Comparison of ENCODE assay signal across 20 cellular contexts in genomic region chr13:76860706-76861105, GRCh38. TPM values are rescaled to one million over a fixed set of nuclear protein-coding genes. Genes with fewer than 3 reads are reported as not detected.
DNase-seq lines count a peak whose midpoint lies in the region; ATAC-seq, FAIRE-seq and TF ChIP-seq lines count a peak whose summit lies in the region.
"Had no signal": no experiment of that assay in that cellular context is flagged by ENCODE, and none has a peak within 500 bp of the region (broad histone marks: within the 10 kb centered on the region; RNA-seq: fewer than 3 reads in every experiment).

No MANE protein-coding gene starts in this region.

- H3K23ac ChIP-seq in H1 (ENCODE audit: insufficient read length) (no peak overlapping the region), trophoblast cell (ENCODE audit: low read length) (no peak overlapping the region)

- TF ChIP-seq CTCF in H1 (IDR thresholded peaks at IDR 0.05; ENCODE audit: control extremely low read depth in 1 of 3, insufficient read depth in 1 of 3, low read depth in 1 of 3, low read length in 3 of 3) (no peak), foreskin keratinocyte (conservative IDR thresholded peaks at IDR 0.05) (no peak)

- H3K56ac ChIP-seq in H1 (replicated peaks; ENCODE audit: insufficient read length, low read depth, low read length), result no peak overlapping the region

- H2BK120ac ChIP-seq in H1 (replicated peaks; ENCODE audit: low read depth, low read length), result no peak overlapping the region
- H2BK120ac ChIP-seq in trophoblast cell (ENCODE audit: insufficient read depth, low read length, poor library complexity), result no peak overlapping the region

- H3K4me1 ChIP-seq in H1 (replicated peaks in 1 of 4; ENCODE audit: control insufficient read depth in 3 of 4, insufficient read depth in 4 of 4, low read length in 3 of 4), result no peaks in the 10 kb centered on the region
- peaks cover 17% of the 10 kb centered on the region for H3K4me1 ChIP-seq in foreskin keratinocyte
- H3K4me1 ChIP-seq in trophoblast cell (ENCODE audit: control insufficient read depth in 1 of 2, insufficient read depth in 2 of 2, low read length in 2 of 2), result peaks cover 0 to 5% of the 10 kb centered on the region in 2 experiments
- H3K4me1 ChIP-seq: BE2C, HAP-1 had no signal

- H3K4ac ChIP-seq in H1 (replicated peaks; ENCODE audit: insufficient read length, low read depth, low read length), result no peak overlapping the region
- H3K4ac ChIP-seq in trophoblast cell (ENCODE audit: low read depth, low read length), result no peak overlapping the region

- H4K91ac ChIP-seq in H1 (replicated peaks; ENCODE audit: insufficient read length, low read length) (no peak overlapping the region), trophoblast cell (ENCODE audit: low read depth, low read length) (no peak overlapping the region)

- TF ChIP-seq EP300 in H1 (IDR thresholded peaks at IDR 0.05; ENCODE audit: borderline replicate concordance in 1 of 2, low read depth in 2 of 2, low read length in 2 of 2), result no peak

- DNase-seq in NCI-H69 (lab: John Stamatoyannopoulos, UW), result peak; percentile 28
- no peak for DNase-seq in H1 (ENCODE audit: low read depth in 1 of 2, low spot score in 2 of 2)
- DNase-seq in foreskin keratinocyte, result peak; percentile 39 to 60
- peak; percentile 35 to 84 for DNase-seq in trophoblast cell
- no peak for DNase-seq in NCI-H510A treated with DMSO at 0.1 percent for 48 hours (lab: John Stamatoyannopoulos, UW)
- no peak for DNase-seq in NCI-H526 treated with DMSO at 0.1 percent for 48 hours (lab: John Stamatoyannopoulos, UW)
- DNase-seq: ACHN; BE2C; C1 segment of cervical spinal cord; CD4-positive, CD25-positive, alpha-beta regulatory T cell; CD8-positive, alpha-beta memory T cell; COR-L47; DMS 273 treated with DMSO at 0.1 percent for 48 hours; DMS53; DND-41; EL had no signal

- no peak overlapping the region for H2AK5ac ChIP-seq in H1 (ENCODE audit: low read depth, low read length)
- no peak overlapping the region for H2AK5ac ChIP-seq in trophoblast cell (ENCODE audit: low read length)

- H3K4me3 ChIP-seq in H1 (ENCODE audit: extremely low read depth in 1 of 4, insufficient read depth in 2 of 4, low read depth in 3 of 4, low read length in 4 of 4) (no peak overlapping the region), trophoblast cell (ENCODE audit: low read depth, low read length) (no peak overlapping the region)
- H3K4me3 ChIP-seq: GM12878, HAP-1 had no signal

- no peaks in the 10 kb centered on the region for H3K9me3 ChIP-seq in H1 (ENCODE audit: insufficient read depth in 2 of 2, low read depth in 1 of 2, low read length in 1 of 2)
- H3K9me3 ChIP-seq in trophoblast cell (ENCODE audit: insufficient read depth, low read depth, low read length), result no peaks in the 10 kb centered on the region
- H3K9me3 ChIP-seq: BE2C, HAP-1 had no signal

- H2BK12ac ChIP-seq in H1 (ENCODE audit: low read depth, low read length) (no peak overlapping the region), trophoblast cell (ENCODE audit: low read length) (no peak overlapping the region)

- CTCF ChIA-PET in H1 (lab: Charles Lee; ENCODE audit: partially characterized antibody), result interaction anchor here (0.7 to 1.7 kb wide), 4 partner anchors 24 to 169 kb away, joined by 3 to 8 read pairs (median 4); no protein-coding TSS in a partner anchor

- H3K79me2 ChIP-seq in H1 (ENCODE audit: control insufficient read depth in 1 of 2, insufficient read depth in 2 of 2, low read length in 2 of 2) (no peaks in the 10 kb centered on the region), trophoblast cell (ENCODE audit: control insufficient read depth, insufficient read depth, low read length, poor library complexity) (no peaks in the 10 kb centered on the region)

- H4K20me1 ChIP-seq in H1 (replicated peaks in 1 of 2; ENCODE audit: control insufficient read depth in 1 of 2, insufficient read depth in 2 of 2, low read length in 2 of 2), result no peaks in the 10 kb centered on the region

- H3K18ac ChIP-seq in H1 (ENCODE audit: extremely low read depth, low read length) (no peak overlapping the region), trophoblast cell (ENCODE audit: low read length) (no peak overlapping the region)

- H2AFZ ChIP-seq in H1 (ENCODE audit: low read length), result peak overlapping the region; percentile 41; the same call in 1 of the 2 replicates
- no peak overlapping the region for H2AFZ ChIP-seq in trophoblast cell (ENCODE audit: insufficient read depth, low read length, poor library complexity)

- H3K27me3 ChIP-seq in H1 (replicated peaks in 1 of 4; ENCODE audit: control insufficient read depth in 3 of 4, extremely low read depth in 1 of 4, insufficient read depth in 3 of 4, low read length in 3 of 4), result no peaks in the 10 kb centered on the region; a peak in 1 of 7 replicates
- no peaks in the 10 kb centered on the region for H3K27me3 ChIP-seq in foreskin keratinocyte
- H3K27me3 ChIP-seq in trophoblast cell (ENCODE audit: insufficient read depth, low read length), result no peaks in the 10 kb centered on the region
- H3K27me3 ChIP-seq: BE2C had no signal

- H3K27ac ChIP-seq in H1 (ENCODE audit: low read depth, low read length) (no peak overlapping the region), foreskin keratinocyte (no peak overlapping the region), trophoblast cell (ENCODE audit: low read depth, low read length) (no peak overlapping the region)

- H3K4me2 ChIP-seq in H1 (ENCODE audit: insufficient read depth in 1 of 2, low read depth in 2 of 2, low read length in 2 of 2) (no peak overlapping the region), trophoblast cell (ENCODE audit: low read length) (no peak overlapping the region)

- H3K36me3 ChIP-seq in H1 (ENCODE audit: control insufficient read depth in 2 of 4, insufficient read depth in 4 of 4, low read length in 3 of 4) (no peaks in the 10 kb centered on the region), trophoblast cell (ENCODE audit: control insufficient read depth in 1 of 2, insufficient read depth in 2 of 2, low read length in 2 of 2) (no peaks in the 10 kb centered on the region)
- H3K36me3 ChIP-seq: BE2C, HAP-1 had no signal

- no peak overlapping the region for H3K14ac ChIP-seq in H1 (ENCODE audit: insufficient read length)
- no peak overlapping the region for H3K14ac ChIP-seq in trophoblast cell (ENCODE audit: low read length)

- FAIRE-seq in H1 (lab: Jason Lieb, UNC), result no peak
- FAIRE-seq: A204.1, GM12878 had no signal

- H3K23me2 ChIP-seq in H1 (ENCODE audit: low read depth, low read length), result no peaks in the 10 kb centered on the region

- no peaks in the 10 kb centered on the region for H3K79me1 ChIP-seq in H1 (ENCODE audit: low read depth, low read length)
- peaks cover 2% of the 10 kb centered on the region for H3K79me1 ChIP-seq in trophoblast cell (ENCODE audit: low read length)

- H3K9ac ChIP-seq in H1 (replicated peaks in 1 of 4; ENCODE audit: extremely low read depth in 1 of 4, low read depth in 3 of 4, low read length in 3 of 4), result no peak overlapping the region
- H3K9ac ChIP-seq in trophoblast cell (ENCODE audit: low read length), result no peak overlapping the region

- H4K8ac ChIP-seq in H1 (ENCODE audit: extremely low read depth, insufficient read depth, low read length), result no peak overlapping the region
- no peak overlapping the region for H4K8ac ChIP-seq in trophoblast cell (ENCODE audit: low read depth, low read length)

- POLR2A ChIA-PET in H1 (lab: Charles Lee; ENCODE audit: partially characterized antibody), result no interaction called here

- H4K5ac ChIP-seq in H1 (ENCODE audit: insufficient read length, low read depth, low read length), result no peak overlapping the region

- ATAC-seq in foreskin keratinocyte (peak; percentile 49), HG03442 (IDR thresholded peaks at IDR 0.05; ENCODE audit: unreplicated experiment) (no peak)
- ATAC-seq: GM12878 had no signal

- H2BK5ac ChIP-seq in H1 (ENCODE audit: low read depth, low read length), result no peak overlapping the region
- H2BK5ac ChIP-seq in trophoblast cell (ENCODE audit: low read depth, low read length, poor library complexity), result no peak overlapping the region

- TF ChIP-seq RAD21 in H1 (IDR thresholded peaks at IDR 0.05 in 1 of 2, conservative IDR thresholded peaks at IDR 0.05 in 1 of 2; ENCODE audit: low read depth in 2 of 2, low read length in 2 of 2), result no peak

- H4K12ac ChIP-seq in trophoblast cell (ENCODE audit: low read depth, low read length), result no peak overlapping the region

- TF ChIP-seq POLR2A in H1 (IDR thresholded peaks at IDR 0.05; ENCODE audit: control extremely low read depth in 1 of 2, low read depth in 2 of 2, low read length in 2 of 2), result no peak

- no peak overlapping the region for H2BK15ac ChIP-seq in H1 (ENCODE audit: low read length)

- 91% methylated on average over 2 of the region's 2 CpGs; no CpG with 5 or more reads in 1 of the 2 experiments for WGBS in H1 (ENCODE audit: extremely low coverage in 1 of 2, insufficient coverage in 1 of 2, insufficient read length in 1 of 2, insufficient replicate concordance in 2 of 2, low coverage in 1 of 2, low lambda C conversion rate in 2 of 2, missing lambda C conversion rate in 1 of 2), 2 experiments
- no CpG with 5 or more reads among the region's 2 CpGs for WGBS in trophoblast cell (ENCODE audit: extremely low coverage, insufficient coverage, insufficient read length)

- H2BK20ac ChIP-seq in H1 (ENCODE audit: low read length), result no peak overlapping the region

TF ChIP-seq in H1, 55 proteins besides CTCF, POLR2A, EP300 and RAD21 (continues in another document):
- no peak for TF ChIP-seq CREB1 (IDR thresholded peaks at IDR 0.05)
- no peak for TF ChIP-seq HDAC2 (IDR thresholded peaks at IDR 0.05; ENCODE audit: borderline replicate concordance in 1 of 2, low read depth in 2 of 2, low read length in 2 of 2)
- TF ChIP-seq CEBPB (IDR thresholded peaks at IDR 0.05; ENCODE audit: low read depth, low read length), result no peak
- TF ChIP-seq SIN3A (conservative IDR thresholded peaks at IDR 0.05 in 1 of 2, IDR thresholded peaks at IDR 0.05 in 1 of 2; ENCODE audit: low read depth in 1 of 2, low read length in 2 of 2), result no peak
- TF ChIP-seq POU5F1 (IDR thresholded peaks at IDR 0.05; ENCODE audit: low read depth, low read length), result no peak
- no peak for TF ChIP-seq RNF2 (IDR thresholded peaks at IDR 0.05; ENCODE audit: borderline replicate concordance, low read depth, low read length, missing control alignments, poor library complexity, severe bottlenecking)
- no peak for TF ChIP-seq JUND (IDR thresholded peaks at IDR 0.05; ENCODE audit: low read length)

RNA-seq across cellular contexts. Expression of gene KCTD12, which starts 25.5 kb away (rescaled TPM):
- total RNA-seq in H1 (2021; fragmentation: NEBNext Ultra II Directional; extraction: Animal tissue kit (Norgen Biotek cat#: 25700)), result 9.1 and 9.6 TPM in 2 replicates
- 2.5 and 2.7 TPM in 2 replicates for polyA plus RNA-seq in H1 (2011; rRNA removed)
- polyA plus RNA-seq in H1 (2011; cell fraction: cytosol; rRNA removed), result 2.1 TPM
- polyA plus RNA-seq in H1 (2011; cell fraction: nucleus; rRNA removed), result 3.3 TPM
- polyA plus RNA-seq in H1 (2012, experiment 1 of 2), result 2.6 to 4.9 TPM (median 3.5 TPM) in 4 replicates
- polyA plus RNA-seq in H1 (2012, experiment 2 of 2), result 0.73 TPM
- 5.1 TPM for polyA plus RNA-seq in H1 (2013, experiment 1 of 2)
- 4.5 TPM for polyA plus RNA-seq in H1 (2013, experiment 2 of 2)
- 3.5 and 4.1 TPM in 2 replicates for polyA minus RNA-seq in H1 (2011; rRNA and poly(A)+ RNA removed)
- polyA minus RNA-seq in H1 (2011; cell fraction: cytosol; rRNA and poly(A)+ RNA removed), result 4.3 TPM
- polyA minus RNA-seq in H1 (2011; cell fraction: nucleus; rRNA and poly(A)+ RNA removed), result 5.7 TPM
- total RNA-seq in foreskin keratinocyte, result 24.4 and 45.8 TPM in 2 replicates
- polyA plus RNA-seq in foreskin keratinocyte, result 6.5 and 14.2 TPM in 2 replicates
- polyA plus RNA-seq in trophoblast cell (2013), result 52.2 and 52.5 TPM in 2 replicates

Comparison
In these comparisons a context has a peak if more than half of its experiments do, and no peak if none do; other contexts are left out.
1. DNase-seq: peak in NCI-H69 (single experiment), foreskin keratinocyte (2 of 2) and trophoblast cell (2 of 2); none in H1 (0 of 2), NCI-H510A treated with DMSO at 0.1 percent for 48 hours (single experiment) and NCI-H526 treated with DMSO at 0.1 percent for 48 hours (single experiment).